13 cellular contexts compared by ENCODE assay signal in genomic region chr5:175521313-175521833, GRCh38. TPM values are rescaled to one million over a fixed set of nuclear protein-coding genes. Genes with fewer than 3 reads are reported as not detected.
DNase-seq lines count a peak whose midpoint lies in the region; ATAC-seq and TF ChIP-seq lines count a peak whose summit lies in the region.
"Had no signal": no experiment of that assay in that cellular context is flagged by ENCODE, and none has a peak within 500 bp of the region (broad histone marks: within the 10 kb centered on the region; RNA-seq: fewer than 3 reads in every experiment).

No MANE protein-coding gene starts in this region.

- H3K4me3 Mint-ChIP-seq in activated CD8-positive, alpha-beta T cell treated with anti-CD3 and anti-CD28 coated beads for 36 hours: peak overlapping the region; percentile 86
- H3K4me3 Mint-ChIP-seq in activated naive CD8-positive, alpha-beta T cell treated with anti-CD3 and anti-CD28 coated beads, Interleukin-2, amount 50 U/mL, for 24 hours: peak overlapping the region; percentile 85
- H3K4me3 Mint-ChIP-seq: memory B cell had no signal

- no peaks in the 10 kb centered on the region for H3K27me3 ChIP-seq in HAP-1 (ENCODE audit: low read depth)
- H3K27me3 ChIP-seq: thyroid gland had no signal

- CTCF ChIA-PET in activated CD8-positive, alpha-beta T cell treated with anti-CD3 and anti-CD28 coated beads for 36 hours (lab: Charles Lee): interaction anchor here (0.9 to 3.4 kb wide), 7 partner anchors 11 to 137 kb away, joined by 3 to 23 read pairs (median 4); no protein-coding TSS in a partner anchor

- no peak overlapping the region for H3K4me3 ChIP-seq in HAP-1
- H3K4me3 ChIP-seq: K562, thyroid gland had no signal

- H3K9me3 Mint-ChIP-seq in activated CD8-positive, alpha-beta T cell treated with anti-CD3 and anti-CD28 coated beads for 36 hours: peaks cover 15% of the 10 kb centered on the region
- peaks cover 13% of the 10 kb centered on the region for H3K9me3 Mint-ChIP-seq in activated naive CD8-positive, alpha-beta T cell treated with anti-CD3 and anti-CD28 coated beads, Interleukin-2, amount 50 U/mL, for 24 hours

- no peaks in the 10 kb centered on the region for H3K4me1 ChIP-seq in HAP-1
- H3K4me1 ChIP-seq: thyroid gland had no signal

- DNase-seq in GF-D8 (lab: John Stamatoyannopoulos, UW) (peak; percentile 76), HAP-1 (ENCODE audit: low spot score in 2 of 2) (no peak), kidney glomerular epithelial cell (lab: John Stamatoyannopoulos, UW) (no peak)
- peak; percentile 65 for DNase-seq in activated CD8-positive, alpha-beta T cell treated with anti-CD3 and anti-CD28 coated beads for 36 hours
- DNase-seq in activated naive CD8-positive, alpha-beta T cell treated with anti-CD3 and anti-CD28 coated beads, Interleukin-2, amount 50 U/mL, for 24 hours: no peak
- DNase-seq in stimulated activated CD4-positive, alpha-beta T cell treated with anti-CD3 and anti-CD28 coated beads, TNF-alpha, amount 100 ng/mL, for 48 hours (ENCODE audit: low read depth in 3 of 3): peak in 2 of 3 donors; percentile 34 to 36
- DNase-seq: NCI-H1417 treated with DMSO at 0.1 percent for 48 hours, NCI-H345, thyroid gland had no signal

- H3K27me3 Mint-ChIP-seq in activated CD8-positive, alpha-beta T cell treated with anti-CD3 and anti-CD28 coated beads for 36 hours: no peaks in the 10 kb centered on the region
- peaks cover 2% of the 10 kb centered on the region for H3K27me3 Mint-ChIP-seq in activated naive CD8-positive, alpha-beta T cell treated with anti-CD3 and anti-CD28 coated beads, Interleukin-2, amount 50 U/mL, for 24 hours
- H3K27me3 Mint-ChIP-seq: memory B cell had no signal

- TF ChIP-seq CTCF in activated CD8-positive, alpha-beta T cell treated with anti-CD3 and anti-CD28 coated beads for 36 hours (IDR thresholded peaks at IDR 0.05): no peak

- peaks cover 73% of the 10 kb centered on the region for H3K4me1 Mint-ChIP-seq in activated CD8-positive, alpha-beta T cell treated with anti-CD3 and anti-CD28 coated beads for 36 hours (ENCODE audit: low read depth)
- peaks cover 80% of the 10 kb centered on the region for H3K4me1 Mint-ChIP-seq in activated naive CD8-positive, alpha-beta T cell treated with anti-CD3 and anti-CD28 coated beads, Interleukin-2, amount 50 U/mL, for 24 hours
- H3K4me1 Mint-ChIP-seq: memory B cell had no signal

- peaks cover 90% of the 10 kb centered on the region for H3K36me3 Mint-ChIP-seq in activated CD8-positive, alpha-beta T cell treated with anti-CD3 and anti-CD28 coated beads for 36 hours (ENCODE audit: low read depth)
- H3K36me3 Mint-ChIP-seq in activated naive CD8-positive, alpha-beta T cell treated with anti-CD3 and anti-CD28 coated beads, Interleukin-2, amount 50 U/mL, for 24 hours (ENCODE audit: low read depth): peaks cover 90% of the 10 kb centered on the region

- in situ Hi-C loops in HAP-1 (cut with MboI; ENCODE audit: low sequenced_read_pairs): no loop called here

- intact Hi-C loops in activated CD8-positive, alpha-beta T cell treated with anti-CD3 and anti-CD28 coated beads for 36 hours (cut with micrococcal nuclease): loop anchor here (5.0 kb wide), 1 partner anchor 131 kb away; no protein-coding TSS in a partner anchor

- POLR2A ChIA-PET in activated CD8-positive, alpha-beta T cell treated with anti-CD3 and anti-CD28 coated beads for 36 hours (lab: Charles Lee): interaction anchor here (0.8 to 5.7 kb wide), 8 partner anchors 10 to 133 kb away, joined by 3 to 63 read pairs (median 5); partner anchors contain the start of gene SFXN1

- ATAC-seq in activated CD8-positive, alpha-beta T cell treated with anti-CD3 and anti-CD28 coated beads for 36 hours: peak; percentile 58
- ATAC-seq in activated naive CD8-positive, alpha-beta T cell treated with anti-CD3 and anti-CD28 coated beads, Interleukin-2, amount 50 U/mL, for 24 hours: peak; percentile 50
- no peak for ATAC-seq in HG03432 (IDR thresholded peaks at IDR 0.05; ENCODE audit: unreplicated experiment)
- ATAC-seq: HCT116, K562 had no signal

- H3K27ac Mint-ChIP-seq in activated CD8-positive, alpha-beta T cell treated with anti-CD3 and anti-CD28 coated beads for 36 hours: peak overlapping the region; percentile 99
- peak overlapping the region; percentile 100 for H3K27ac Mint-ChIP-seq in activated naive CD8-positive, alpha-beta T cell treated with anti-CD3 and anti-CD28 coated beads, Interleukin-2, amount 50 U/mL, for 24 hours
- H3K27ac Mint-ChIP-seq: memory B cell had no signal

- no peaks in the 10 kb centered on the region for H3K9me3 ChIP-seq in HAP-1
- H3K9me3 ChIP-seq: thyroid gland had no signal

- peaks cover 88% of the 10 kb centered on the region for H3K36me3 ChIP-seq in HAP-1 (replicated peaks)

RNA-seq across cellular contexts. Expression of gene SFXN1, which starts 43.0 kb away (rescaled TPM):
- total RNA-seq in activated CD8-positive, alpha-beta T cell treated with anti-CD3 and anti-CD28 coated beads for 36 hours: 100 to 1,000 TPM; 476 to 491 TPM

Comparison
In these comparisons a context has a peak if more than half of its experiments do, and no peak if none do; other contexts are left out.
1. DNase-seq: peak in GF-D8 (single experiment), activated CD8-positive, alpha-beta T cell treated with anti-CD3 and anti-CD28 coated beads for 36 hours (single experiment) and stimulated activated CD4-positive, alpha-beta T cell treated with anti-CD3 and anti-CD28 coated beads, TNF-alpha, amount 100 ng/mL, for 48 hours (2 of 3); none in activated naive CD8-positive, alpha-beta T cell treated with anti-CD3 and anti-CD28 coated beads, Interleukin-2, amount 50 U/mL, for 24 hours (single experiment), HAP-1 (0 of 2) and kidney glomerular epithelial cell (single experiment).